In the genomic region with DNA sequence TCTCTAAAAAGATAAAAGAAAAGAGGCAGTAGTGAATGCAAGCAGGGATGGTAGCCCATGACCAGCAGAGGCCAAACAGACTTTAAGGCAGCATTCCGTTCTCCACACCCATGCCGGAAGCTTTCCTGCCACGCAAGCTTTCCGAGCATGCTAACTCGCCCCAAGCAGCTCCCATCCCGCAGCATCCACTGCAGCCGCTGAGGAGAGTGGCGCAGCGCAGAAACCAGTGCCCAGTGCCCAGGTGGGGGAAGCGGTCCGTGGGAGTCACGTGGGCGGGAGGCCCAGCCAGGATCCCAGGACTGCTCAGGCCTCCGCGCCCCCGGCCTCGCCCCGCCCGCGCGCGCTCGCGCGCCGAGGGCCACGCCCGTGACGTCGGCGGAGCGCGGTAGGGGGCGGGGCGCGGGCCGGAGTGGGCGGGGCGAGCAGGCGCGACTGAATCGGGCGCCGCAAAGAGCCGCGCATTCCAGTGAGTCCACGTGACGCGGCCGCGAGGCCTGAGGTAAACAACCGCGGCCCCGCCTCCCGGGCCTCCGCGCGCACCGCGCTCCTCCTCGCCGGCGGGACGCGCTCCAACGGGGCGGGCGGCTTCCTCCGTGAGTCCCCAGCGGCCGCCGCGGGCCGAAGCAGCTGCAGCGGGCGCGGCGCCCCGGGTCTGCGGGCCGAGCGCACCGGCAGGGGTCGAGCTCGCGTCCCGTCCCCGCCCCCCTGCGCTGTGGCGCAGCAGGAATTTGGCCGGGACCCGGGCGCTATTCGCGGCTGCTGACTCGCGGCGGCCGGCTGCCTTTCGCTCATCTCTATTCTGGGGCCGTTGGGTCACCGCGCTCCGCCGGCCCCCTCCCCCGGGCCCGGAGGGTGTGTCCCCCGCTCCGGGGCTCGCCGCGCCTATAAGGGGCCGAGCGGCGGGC, we compare ENCODE assay signal across 8 cellular contexts. TPM values are rescaled to one million over a fixed set of nuclear protein-coding genes. Genes with fewer than 3 reads are reported as not detected.
A peak's percentile ranks its signal among the peaks of the same experiment; 100 is the strongest.
DNase-seq lines count a peak whose midpoint lies in the region; ATAC-seq and TF ChIP-seq lines count a peak whose summit lies in the region.

A gene with protein sequence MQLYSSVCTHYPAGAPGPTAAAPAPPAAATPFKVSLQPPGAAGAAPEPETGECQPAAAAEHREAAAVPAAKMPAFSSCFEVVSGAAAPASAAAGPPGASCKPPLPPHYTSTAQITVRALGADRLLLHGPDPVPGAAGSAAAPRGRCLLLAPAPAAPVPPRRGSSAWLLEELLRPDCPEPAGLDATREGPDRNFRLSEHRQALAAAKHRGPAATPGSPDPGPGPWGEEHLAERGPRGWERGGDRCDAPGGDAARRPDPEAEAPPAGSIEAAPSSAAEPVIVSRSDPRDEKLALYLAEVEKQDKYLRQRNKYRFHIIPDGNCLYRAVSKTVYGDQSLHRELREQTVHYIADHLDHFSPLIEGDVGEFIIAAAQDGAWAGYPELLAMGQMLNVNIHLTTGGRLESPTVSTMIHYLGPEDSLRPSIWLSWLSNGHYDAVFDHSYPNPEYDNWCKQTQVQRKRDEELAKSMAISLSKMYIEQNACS (plus strand): TSS at position 529 of the 905 bp plus-strand sequence. CDS start 383 bp downstream, outside the sequence.

- peak; percentile 75 for ATAC-seq in GM19035 (IDR thresholded peaks at IDR 0.05; ENCODE audit: unreplicated experiment)
- ATAC-seq in HG03342 (IDR thresholded peaks at IDR 0.05; ENCODE audit: unreplicated experiment) = peak; percentile 81

- H3K27me3 ChIP-seq in colonic mucosa = no peaks in the 10 kb centered on the region

- intact Hi-C loops in colonic mucosa (cut with DNase I) = no loop called here

- H3K9me3 ChIP-seq in colonic mucosa = no peaks in the 10 kb centered on the region

- H3K9ac ChIP-seq in colonic mucosa (ENCODE audit: low read depth in 2 of 2, low read length in 2 of 2) = peak within 1 kb of the TSS; percentile 85 to 88

- H3K4me1 ChIP-seq in colonic mucosa = peaks cover 11% of the 10 kb centered on the region

- H3K4me3 ChIP-seq in colonic mucosa = peak within 1 kb of the TSS; percentile 90

- no peak for TF ChIP-seq CTCF in colonic mucosa (IDR thresholded peaks at IDR 0.05)

- no peaks in the 10 kb centered on the region for H3K36me3 ChIP-seq in colonic mucosa

- DNase-seq in AML-193 (lab: John Stamatoyannopoulos, UW) (peak; percentile 77 to 82), NCI-H345 treated with DMSO at 0.1 percent for 48 hours (lab: John Stamatoyannopoulos, UW; ENCODE audit: unreplicated experiment) (peak; percentile 46), colonic mucosa (peak; percentile 95), left kidney (ENCODE audit: low read depth, low spot score) (peak; percentile 98)
- peak; percentile 94 for DNase-seq in activated CD4-positive, alpha-beta T cell treated with anti-CD3 and anti-CD28 coated beads for 48 hours
- peak; percentile 91 for DNase-seq in stimulated activated CD4-positive, alpha-beta T cell treated with anti-CD3 and anti-CD28 coated beads, Interleukin-1b, Interleukin-23, amount 100 ng/mL, for 48 hours

- H3K27ac ChIP-seq in colonic mucosa = peak within 1 kb of the TSS; percentile 95

RNA-seq across cellular contexts. Expression of the gene that starts here (rescaled TPM):
- 10 to 100 TPM in 1 of 2 donors, 1 to 10 TPM in 1; 6.6 to 20.7 TPM for total RNA-seq in colonic mucosa

Comparison
In these comparisons a context has a peak if more than half of its experiments do, and no peak if none do; other contexts are left out.
1. Peak in every context shown above with its lines: DNase-seq, ATAC-seq, H3K4me3 ChIP-seq and H3K27ac ChIP-seq.
2. DNase-seq: peak in every context shown above with its lines; median percentile 98 in left kidney; 95 in colonic mucosa; 94 in activated CD4-positive, alpha-beta T cell treated with anti-CD3 and anti-CD28 coated beads for 48 hours; 91 in stimulated activated CD4-positive, alpha-beta T cell treated with anti-CD3 and anti-CD28 coated beads, Interleukin-1b, Interleukin-23, amount 100 ng/mL, for 48 hours; 80 in AML-193; 46 in NCI-H345 treated with DMSO at 0.1 percent for 48 hours.